Comparison of ENCODE assay signal across 20 cellular contexts in the genomic region with DNA sequence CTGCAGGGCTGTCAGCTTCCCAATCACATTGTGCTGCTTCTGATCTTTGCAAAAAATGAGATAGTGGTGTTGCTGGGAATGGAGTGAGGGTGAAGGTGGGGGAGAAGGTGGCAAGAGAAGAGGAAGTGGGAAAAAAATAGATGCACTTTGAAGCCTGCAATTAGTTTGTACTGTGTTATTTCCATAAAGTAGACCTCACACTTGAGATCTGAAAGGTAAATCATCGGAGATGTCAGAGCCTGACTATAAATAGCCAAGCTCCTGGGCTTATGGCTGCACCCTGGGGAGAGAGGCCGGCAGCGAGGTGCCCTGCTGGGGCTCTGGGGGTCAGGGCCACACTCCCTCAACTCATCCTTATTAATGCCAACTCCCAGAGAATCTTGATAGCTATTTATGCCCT.
"Had no signal": no experiment of that assay in that cellular context is flagged by ENCODE, and none has a peak within 500 bp of the region (broad histone marks: within the 10 kb centered on the region; RNA-seq: fewer than 3 reads in every experiment).

No MANE protein-coding gene starts in this region.

- H3K4me3 ChIP-seq: adrenal gland, Peyer's patch, SJCRH30 had no signal

- H3K9me3 ChIP-seq: adrenal gland, Peyer's patch, SJCRH30, SK-N-SH had no signal

- H3K27ac ChIP-seq: adrenal gland, Peyer's patch, RWPE1, SJCRH30 had no signal

- H3K9me2 ChIP-seq: SK-N-SH had no signal

- H3K4me2 ChIP-seq: SK-N-SH had no signal

- H3K27me3 ChIP-seq: adrenal gland, Peyer's patch, SJCRH30 had no signal

- H3K36me3 ChIP-seq: adrenal gland, Peyer's patch, SJCRH30 had no signal

- H3K9ac ChIP-seq: SK-N-SH had no signal

- DNase-seq: activated CD4-positive, alpha-beta T cell treated with anti-CD3 and anti-CD28 coated beads for 48 hours; activated CD4-positive, alpha-beta T cell treated with anti-CD3 and anti-CD28 coated beads, Interleukin-2, amount 50 U/mL, for 4 hours; activated CD4-positive, CD25-positive, alpha-beta regulatory T cell treated with anti-CD3 and anti-CD28 coated beads, Interleukin-2, amount 50 U/mL, for 72 hours; activated CD8-positive, alpha-beta memory T cell treated with anti-CD3 and anti-CD28 coated beads, Interleukin-2, amount 50 U/mL, for 48 hours; activated CD8-positive, alpha-beta T cell treated with anti-CD3 and anti-CD28 coated beads, Interleukin-2, amount 10 ng/mL, durations not matched to agents 7 days and 5 days; activated naive CD4-positive, alpha-beta T cell treated with anti-CD3 and anti-CD28 coated beads, Interleukin-2, amount 50 U/mL, for 16 hours; activated naive CD8-positive, alpha-beta T cell treated with anti-CD3 and anti-CD28 coated beads, Interleukin-2, amount 10 ng/mL, durations not matched to agents 7 days and 5 days; activated T-cell treated with anti-CD3 and anti-CD28 coated beads, Interleukin-2, amount 50 U/mL, for 1 hour; adrenal gland; anterior cingulate cortex; NCI-H1930; NCI-H2171; NCI-H345; NCI-H524; Peyer's patch; Right ventricle myocardium superior; SJCRH30; T-helper 1 cell had no signal
